Comparison of ENCODE assay signal across 8 cellular contexts in the genomic region with DNA sequence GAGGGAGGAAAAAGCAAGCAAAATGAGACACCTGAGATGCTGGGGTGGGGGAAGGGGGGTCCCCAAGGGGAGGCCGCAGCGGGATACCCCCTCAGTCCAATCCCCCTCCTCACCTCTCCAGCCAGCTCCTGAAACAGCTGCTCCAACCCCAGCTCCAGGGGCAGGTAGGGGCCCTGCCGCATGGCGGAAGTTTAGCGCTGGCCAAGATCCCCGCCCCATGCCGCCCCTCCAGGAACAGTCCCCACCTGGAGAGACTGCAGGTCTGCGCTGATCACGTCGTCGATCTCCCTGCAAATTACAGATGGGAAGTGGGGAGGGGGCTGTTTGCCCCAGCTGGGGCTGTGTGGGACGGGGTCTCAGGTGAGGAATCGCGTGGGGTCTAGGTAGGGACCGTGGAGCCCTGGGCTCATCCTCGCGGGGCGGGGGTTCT. TPM values are rescaled to one million over a fixed set of nuclear protein-coding genes. Genes with fewer than 3 reads are reported as not detected.
DNase-seq lines count a peak whose midpoint lies in the region; TF ChIP-seq lines count a peak whose summit lies in the region.

No MANE protein-coding gene starts in this region.

- peaks cover 50% of the 10 kb centered on the region for H3K27me3 Mint-ChIP-seq in activated naive CD4-positive, alpha-beta T cell treated with anti-CD3 and anti-CD28 coated beads, Interleukin-2, amount 10 ng/mL, durations not matched to agents 7 days and 5 days

- no peaks in the 10 kb centered on the region for H3K9me3 ChIP-seq in BLaER1 treated with 17β-estradiol and CSF1 and Interleukin-3, amounts not matched to agents 10 nM and 100 nM (replicated peaks in 1 of 11)
- H3K9me3 ChIP-seq in Loucy (ENCODE audit: insufficient read depth, low read depth, low read length): no peaks in the 10 kb centered on the region
- no peaks in the 10 kb centered on the region for H3K9me3 ChIP-seq in suprapubic skin

- no peak for TF ChIP-seq POLR2A in suprapubic skin (IDR thresholded peaks at IDR 0.05)

- peak overlapping the region in 8 of 11 experiments; percentile 25 to 55 (median 37); a peak in 9 of 22 replicates for H3K9ac ChIP-seq in BLaER1 treated with 17β-estradiol and CSF1 and Interleukin-3, amounts not matched to agents 10 nM and 100 nM
- peak overlapping the region; percentile 60 for H3K9ac ChIP-seq in Loucy (ENCODE audit: low read depth, low read length, poor library complexity, severe bottlenecking)

- CTCF ChIA-PET in activated naive CD4-positive, alpha-beta T cell treated with anti-CD3 and anti-CD28 coated beads, Interleukin-2, amount 10 ng/mL, durations not matched to agents 7 days and 5 days (lab: Charles Lee): interaction anchor here (0.7 to 3.4 kb wide), 5 partner anchors 9 to 265 kb away, joined by 3 to 18 read pairs (median 4); a partner anchor contains a TSS

- H3K79me2 ChIP-seq in Loucy (ENCODE audit: insufficient read depth, low read length): no peaks in the 10 kb centered on the region

- TF ChIP-seq CTCF in Loucy (conservative IDR thresholded peaks at IDR 0.05; ENCODE audit: low read length) (no peak), suprapubic skin (IDR thresholded peaks at IDR 0.05) (no peak)

- H3K27ac ChIP-seq in BLaER1 treated with 17β-estradiol and CSF1 and Interleukin-3, amounts not matched to agents 10 nM and 100 nM: peak overlapping the region in 6 of 11 experiments; percentile 19 to 74 (median 57); a peak in 7 of 22 replicates
- H3K27ac ChIP-seq in suprapubic skin: peak overlapping the region; percentile 72

- H3K27me3 ChIP-seq in BLaER1 treated with 17β-estradiol and CSF1 and Interleukin-3, amounts not matched to agents 10 nM and 100 nM: peaks cover 3 to 20% (median 18%) of the 10 kb centered on the region in 11 experiments; a peak in 20 of 22 replicates
- H3K27me3 ChIP-seq in Loucy (ENCODE audit: insufficient read depth, low read length, poor library complexity, severe bottlenecking): no peaks in the 10 kb centered on the region
- H3K27me3 ChIP-seq in suprapubic skin: no peaks in the 10 kb centered on the region

- H3K27ac Mint-ChIP-seq in activated naive CD4-positive, alpha-beta T cell treated with anti-CD3 and anti-CD28 coated beads, Interleukin-2, amount 10 ng/mL, durations not matched to agents 7 days and 5 days: peak overlapping the region; percentile 91

- WGBS in suprapubic skin: 33% methylated on average over 2 of the region's 18 CpGs

- peaks cover 9 to 19% (median 16%) of the 10 kb centered on the region in 11 experiments for H3K36me3 ChIP-seq in BLaER1 treated with 17β-estradiol and CSF1 and Interleukin-3, amounts not matched to agents 10 nM and 100 nM
- H3K36me3 ChIP-seq in Loucy (ENCODE audit: insufficient read depth, low read length): peaks cover 8% of the 10 kb centered on the region; the same call in 1 of the 2 replicates
- peaks cover 8% of the 10 kb centered on the region for H3K36me3 ChIP-seq in suprapubic skin

- no peak overlapping the region for H3K4me3 ChIP-seq in BLaER1 treated with 17β-estradiol and CSF1 and Interleukin-3, amounts not matched to agents 10 nM and 100 nM
- H3K4me3 ChIP-seq in Loucy (ENCODE audit: low read length, poor library complexity, severe bottlenecking): peak overlapping the region; percentile 63
- no peak overlapping the region for H3K4me3 ChIP-seq in suprapubic skin

- H3K4me3 Mint-ChIP-seq in activated naive CD4-positive, alpha-beta T cell treated with anti-CD3 and anti-CD28 coated beads, Interleukin-2, amount 10 ng/mL, durations not matched to agents 7 days and 5 days: peak overlapping the region; percentile 74

- no peaks in the 10 kb centered on the region for H3K9me2 ChIP-seq in Loucy (replicated peaks; ENCODE audit: low read depth, low read length)

- TF ChIP-seq EP300 in suprapubic skin (IDR thresholded peaks at IDR 0.05): no peak

- H3K36me3 Mint-ChIP-seq in activated naive CD4-positive, alpha-beta T cell treated with anti-CD3 and anti-CD28 coated beads, Interleukin-2, amount 10 ng/mL, durations not matched to agents 7 days and 5 days: peaks cover 18% of the 10 kb centered on the region

- no peaks in the 10 kb centered on the region for H3F3A ChIP-seq in Loucy (ENCODE audit: low read depth)

- H4K20me1 ChIP-seq in BLaER1 treated with 17β-estradiol and CSF1 and Interleukin-3, amounts not matched to agents 10 nM and 100 nM: peaks cover 0 to 14% (median 0%) of the 10 kb centered on the region in 11 experiments; a peak in 4 of 22 replicates
- H4K20me1 ChIP-seq in Loucy (ENCODE audit: insufficient read depth, low read length, poor library complexity, severe bottlenecking): no peaks in the 10 kb centered on the region

- peaks cover 26 to 47% (median 38%) of the 10 kb centered on the region in 10 experiments for H3K4me1 ChIP-seq in BLaER1 treated with 17β-estradiol and CSF1 and Interleukin-3, amounts not matched to agents 10 nM and 100 nM
- peaks cover 24% of the 10 kb centered on the region for H3K4me1 ChIP-seq in Loucy (ENCODE audit: insufficient read depth, low read length, poor library complexity, severe bottlenecking)
- H3K4me1 ChIP-seq in suprapubic skin: peaks cover 48% of the 10 kb centered on the region

- peak; percentile 63 for DNase-seq in activated naive CD4-positive, alpha-beta T cell treated with anti-CD3 and anti-CD28 coated beads, Interleukin-2, amount 10 ng/mL, durations not matched to agents 7 days and 5 days
- DNase-seq in iPS-NIHi7 (ENCODE audit: extremely low spot score) (peak; percentile 73), suprapubic skin (ENCODE audit: low spot score in 2 of 2) (no peak), NCI-H1694 (lab: John Stamatoyannopoulos, UW) (no peak), NCI-H2029 treated with DMSO at 0.1 percent for 48 hours (lab: John Stamatoyannopoulos, UW) (no peak), dedifferentiated amniotic fluid mesenchymal stem cell (ENCODE audit: extremely low spot score) (no peak)

- H3K9me3 Mint-ChIP-seq in activated naive CD4-positive, alpha-beta T cell treated with anti-CD3 and anti-CD28 coated beads, Interleukin-2, amount 10 ng/mL, durations not matched to agents 7 days and 5 days: no peaks in the 10 kb centered on the region

- no peak overlapping the region for H2AFZ ChIP-seq in Loucy (ENCODE audit: low read length)

- peaks cover 66% of the 10 kb centered on the region for H3K4me1 Mint-ChIP-seq in activated naive CD4-positive, alpha-beta T cell treated with anti-CD3 and anti-CD28 coated beads, Interleukin-2, amount 10 ng/mL, durations not matched to agents 7 days and 5 days

- H3K4me2 ChIP-seq in BLaER1 treated with 17β-estradiol and CSF1 and Interleukin-3, amounts not matched to agents 10 nM and 100 nM: peak overlapping the region; percentile 58 to 89 (median 74)
- peak overlapping the region; percentile 94 for H3K4me2 ChIP-seq in Loucy (ENCODE audit: low read depth, low read length, poor library complexity, severe bottlenecking)

RNA-seq across cellular contexts. Expression of a gene that starts 9.0 kb away (rescaled TPM):
- total RNA-seq in suprapubic skin: 10 to 100 TPM in 3 of 4 donors, 1 to 10 TPM in 1; 8.0 to 31.3 (median 15.7) TPM

RNA-seq across cellular contexts. Expression of a gene that starts 38.0 kb away (rescaled TPM):
- total RNA-seq in suprapubic skin: 1,000 to 10,000 TPM in 1 of 4 donors, 100 to 1,000 TPM in 2, 10 to 100 TPM in 1; 51.3 to 1,491 (median 446) TPM

RNA-seq across cellular contexts. Expression of a gene that starts 53.7 kb away (rescaled TPM):
- total RNA-seq in suprapubic skin: 1,000 to 10,000 TPM; 1,712 to 6,564 (median 4,773) TPM

Comparison
In these comparisons a context has a peak if more than half of its experiments do, and no peak if none do; other contexts are left out.
1. DNase-seq: peak in activated naive CD4-positive, alpha-beta T cell treated with anti-CD3 and anti-CD28 coated beads, Interleukin-2, amount 10 ng/mL, durations not matched to agents 7 days and 5 days (single experiment) and iPS-NIHi7 (single experiment); none in suprapubic skin (0 of 2), NCI-H1694 (single experiment), NCI-H2029 treated with DMSO at 0.1 percent for 48 hours (single experiment) and dedifferentiated amniotic fluid mesenchymal stem cell (single experiment).